ENCODE assay signal across 9 cellular contexts in the genomic region with DNA sequence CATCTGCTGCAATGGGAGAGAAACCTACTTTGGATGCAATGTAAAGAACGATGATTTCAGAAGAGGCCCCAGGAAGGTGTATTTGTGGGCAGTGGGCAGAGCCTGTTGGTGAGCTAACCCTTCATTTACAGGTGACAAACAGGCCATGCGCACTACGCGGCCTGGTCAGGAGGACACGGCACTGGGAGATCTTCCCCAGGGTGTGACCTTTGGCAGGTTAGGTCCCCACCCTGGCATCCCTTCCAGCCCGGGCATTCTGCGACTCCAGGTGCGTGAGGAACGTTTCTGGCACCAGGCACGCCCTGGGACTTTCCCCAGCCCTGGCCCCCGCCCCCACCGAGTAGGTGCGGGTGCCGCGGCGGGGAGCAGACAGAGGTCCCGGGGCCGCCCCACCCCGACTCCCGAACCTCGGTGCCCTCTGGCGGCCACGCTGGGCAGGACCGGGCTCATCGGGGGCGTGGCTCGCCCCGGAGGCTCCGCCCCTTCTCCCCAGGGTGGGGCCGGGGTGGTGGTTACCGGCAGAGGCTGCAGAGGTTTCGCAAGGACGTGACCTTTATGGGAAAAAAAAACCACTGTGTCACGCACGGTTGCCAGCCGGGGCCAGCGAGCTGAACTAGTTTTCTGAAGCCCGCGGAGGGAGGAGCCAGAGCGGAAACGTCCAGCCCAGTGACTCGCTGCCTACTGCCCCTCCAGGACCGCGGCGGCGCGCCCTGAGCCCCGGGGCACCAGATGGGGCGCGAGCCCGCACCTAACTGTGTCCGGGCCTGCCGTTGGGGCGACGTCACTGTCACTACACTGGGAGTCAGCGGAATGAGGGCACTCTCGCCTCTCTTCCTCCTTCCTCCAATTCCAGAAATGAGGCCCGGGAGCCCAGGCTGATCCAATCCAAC. TPM values are rescaled to one million over a fixed set of nuclear protein-coding genes. Genes with fewer than 3 reads are reported as not detected.
DNase-seq lines count a peak whose midpoint lies in the region; ATAC-seq, FAIRE-seq and TF ChIP-seq lines count a peak whose summit lies in the region.
"Had no signal": no experiment of that assay in that cellular context is flagged by ENCODE, and none has a peak within 500 bp of the region (broad histone marks: within the 10 kb centered on the region; RNA-seq: fewer than 3 reads in every experiment).

No MANE protein-coding gene starts in this region.

- peak overlapping the region; percentile 53 for H3K9ac ChIP-seq in endothelial cell of umbilical vein (replicated peaks; ENCODE audit: extremely low read depth, insufficient read depth, low read length)

- DNase-seq in A673 (ENCODE audit: low spot score) (peak; percentile 47), NCI-H510A treated with DMSO at 0.1 percent for 48 hours (lab: John Stamatoyannopoulos, UW) (peak; percentile 55), endothelial cell of umbilical vein (ENCODE audit: low read depth, low spot score) (peak; percentile 53)
- DNase-seq in activated CD8-positive, alpha-beta memory T cell treated with anti-CD3 and anti-CD28 coated beads, Interleukin-2, amount 10 ng/mL, durations not matched to agents 7 days and 5 days, result peak; percentile 89
- DNase-seq in stimulated activated CD8-positive, alpha-beta memory T cell treated with anti-CD3 and anti-CD28 coated beads, Interleukin-4, amount 100 ng/mL, for 4 hours (ENCODE audit: low read depth in 2 of 2, low spot score in 1 of 2), result peak; percentile 59 to 61

- H3K36me3 ChIP-seq in A673 (ENCODE audit: insufficient read depth, low read length, poor library complexity, severe bottlenecking) (no peaks in the 10 kb centered on the region), endothelial cell of umbilical vein (ENCODE audit: control insufficient read depth in 2 of 2, extremely low read depth in 1 of 2, insufficient read depth in 2 of 2, low read length in 2 of 2) (no peaks in the 10 kb centered on the region)

- peak overlapping the region; percentile 14 for H3K4me2 ChIP-seq in endothelial cell of umbilical vein (ENCODE audit: insufficient read depth, low read length)

- ATAC-seq in GM18511 (IDR thresholded peaks at IDR 0.05; ENCODE audit: unreplicated experiment) (peak; percentile 83), HG03025 (IDR thresholded peaks at IDR 0.05; ENCODE audit: low FRiP score, unreplicated experiment) (peak; percentile 78)
- peak; percentile 93 for ATAC-seq in activated CD8-positive, alpha-beta memory T cell treated with anti-CD3 and anti-CD28 coated beads, Interleukin-2, amount 10 ng/mL, durations not matched to agents 7 days and 5 days

- BruUV-seq in A673 (replicated peaks; lab: Mats Ljungman, UMichigan) (no TSS peak), endothelial cell of umbilical vein (replicated peaks; lab: Mats Ljungman, UMichigan) (no TSS peak)

- no peaks in the 10 kb centered on the region for H3K9me3 Mint-ChIP-seq in activated CD8-positive, alpha-beta memory T cell treated with anti-CD3 and anti-CD28 coated beads, Interleukin-2, amount 10 ng/mL, durations not matched to agents 7 days and 5 days (ENCODE audit: low read depth)

- no peaks in the 10 kb centered on the region for H3K9me3 ChIP-seq in A673 (ENCODE audit: low read depth, low read length, poor library complexity, severe bottlenecking)
- H3K9me3 ChIP-seq in endothelial cell of umbilical vein (replicated peaks; ENCODE audit: control insufficient read depth, insufficient read depth, low read length), result no peaks in the 10 kb centered on the region
- H3K9me3 ChIP-seq in mononuclear cell (ENCODE audit: low read depth, low read length), result no peaks in the 10 kb centered on the region

- no peaks in the 10 kb centered on the region for H3K36me3 Mint-ChIP-seq in activated CD8-positive, alpha-beta memory T cell treated with anti-CD3 and anti-CD28 coated beads, Interleukin-2, amount 10 ng/mL, durations not matched to agents 7 days and 5 days

- CTCF ChIA-PET in A673 (lab: Charles Lee), result no interaction called here
- CTCF ChIA-PET in activated CD8-positive, alpha-beta memory T cell treated with anti-CD3 and anti-CD28 coated beads, Interleukin-2, amount 10 ng/mL, durations not matched to agents 7 days and 5 days (lab: Charles Lee), result interaction anchor here (0.7 to 1.8 kb wide), 8 partner anchors 11 to 266 kb away, joined by 3 to 7 read pairs (median 3); no protein-coding TSS in a partner anchor
- CTCF ChIA-PET in endothelial cell of umbilical vein (lab: Charles Lee), result interaction anchor here (0.8 to 1.5 kb wide), 4 partner anchors 49 to 318 kb away, joined by 3 to 6 read pairs (median 3); no protein-coding TSS in a partner anchor

- H3K27ac ChIP-seq in A673 (ENCODE audit: low read depth, low read length, poor library complexity, severe bottlenecking) (no peak overlapping the region), endothelial cell of umbilical vein (ENCODE audit: insufficient read depth, low read depth, low read length) (no peak overlapping the region)

- H3K4me1 Mint-ChIP-seq in activated CD8-positive, alpha-beta memory T cell treated with anti-CD3 and anti-CD28 coated beads, Interleukin-2, amount 10 ng/mL, durations not matched to agents 7 days and 5 days, result peaks cover 15% of the 10 kb centered on the region

- POLR2A ChIA-PET in A673 (lab: Charles Lee; ENCODE audit: low non-redundant PET), result no interaction called here
- POLR2A ChIA-PET in endothelial cell of umbilical vein (lab: Charles Lee), result no interaction called here

- no peaks in the 10 kb centered on the region for H4K20me1 ChIP-seq in endothelial cell of umbilical vein (replicated peaks; ENCODE audit: control insufficient read depth, extremely low read depth, insufficient read depth, low read length)

- H3K27ac Mint-ChIP-seq in activated CD8-positive, alpha-beta memory T cell treated with anti-CD3 and anti-CD28 coated beads, Interleukin-2, amount 10 ng/mL, durations not matched to agents 7 days and 5 days, result peak overlapping the region; percentile 84

- H3K27me3 ChIP-seq in A673 (replicated peaks; ENCODE audit: insufficient read depth, low read depth, low read length, poor library complexity) (no peaks in the 10 kb centered on the region), endothelial cell of umbilical vein (ENCODE audit: control insufficient read depth in 2 of 2, insufficient read depth in 2 of 2, low read length in 2 of 2) (no peaks in the 10 kb centered on the region), mononuclear cell (ENCODE audit: insufficient read depth, low read length) (no peaks in the 10 kb centered on the region)

- H3K27me3 Mint-ChIP-seq in activated CD8-positive, alpha-beta memory T cell treated with anti-CD3 and anti-CD28 coated beads, Interleukin-2, amount 10 ng/mL, durations not matched to agents 7 days and 5 days, result no peaks in the 10 kb centered on the region

- peak; percentile 62 for TF ChIP-seq CTCF in A673 (conservative IDR thresholded peaks at IDR 0.05; ENCODE audit: low read depth, low read length)
- TF ChIP-seq CTCF in endothelial cell of umbilical vein (IDR thresholded peaks at IDR 0.05; ENCODE audit: extremely low read depth in 1 of 2, insufficient read depth in 1 of 2, low read depth in 1 of 2, low read length in 2 of 2), result peak; percentile 44 to 69

- H3K4me1 ChIP-seq in A673 (ENCODE audit: insufficient read depth, low read length, poor library complexity, severe bottlenecking), result no peaks in the 10 kb centered on the region
- H3K4me1 ChIP-seq in endothelial cell of umbilical vein (ENCODE audit: control insufficient read depth, extremely low read depth, insufficient read depth, low read length), result no peaks in the 10 kb centered on the region
- peaks cover 22% of the 10 kb centered on the region for H3K4me1 ChIP-seq in mononuclear cell (ENCODE audit: insufficient read depth, low read length)

- no peak for TF ChIP-seq POLR2A in endothelial cell of umbilical vein (IDR thresholded peaks at IDR 0.05; ENCODE audit: low read depth, low read length)

- dilution Hi-C loops in endothelial cell of umbilical vein (cut with MboI; ENCODE audit: extremely low pct_ligation_motif_present, low sequenced_read_pairs), result no loop called here

- H2AFZ ChIP-seq in endothelial cell of umbilical vein (ENCODE audit: low read depth, low read length), result peak overlapping the region; percentile 69

- H3K79me2 ChIP-seq in endothelial cell of umbilical vein (ENCODE audit: control insufficient read depth, insufficient read depth, low read length), result no peaks in the 10 kb centered on the region

- H3K4me3 ChIP-seq in A673 (ENCODE audit: low read depth, low read length, poor library complexity, severe bottlenecking) (peak overlapping the region; percentile 45), endothelial cell of umbilical vein (replicated peaks in 1 of 3; ENCODE audit: insufficient read depth in 1 of 3, low read depth in 1 of 3, low read length in 3 of 3) (peak overlapping the region in 2 of 3 experiments; percentile 7 to 32), mononuclear cell (ENCODE audit: low read length) (peak overlapping the region; percentile 26)

- intact Hi-C loops in A673 (cut with micrococcal nuclease; ENCODE audit: unreplicated experiment), result no loop called here
- intact Hi-C loops in endothelial cell of umbilical vein (cut with micrococcal nuclease), result loop anchor here (1.0 to 5.0 kb wide), 3 partner anchors 91 to 166 kb away; a partner anchor contains a TSS

- peak; percentile 15 for FAIRE-seq in endothelial cell of umbilical vein (lab: Jason Lieb, UNC)

- peak overlapping the region; percentile 64 for H3K4me3 Mint-ChIP-seq in activated CD8-positive, alpha-beta memory T cell treated with anti-CD3 and anti-CD28 coated beads, Interleukin-2, amount 10 ng/mL, durations not matched to agents 7 days and 5 days

- H3K9me1 ChIP-seq in endothelial cell of umbilical vein (replicated peaks; ENCODE audit: control insufficient read depth, extremely low read depth, insufficient read depth, low read length), result no peaks in the 10 kb centered on the region

TF ChIP-seq in endothelial cell of umbilical vein, 7 proteins besides CTCF, POLR2A, EP300 and RAD21:
- TF ChIP-seq EZH2 (IDR thresholded peaks at IDR 0.05; ENCODE audit: borderline replicate concordance, low read depth, low read length, severe bottlenecking), result no peak
- TF ChIP-seq MYC (IDR thresholded peaks at IDR 0.05; ENCODE audit: low read depth, low read length), result no peak
- TF ChIP-seq, protein P1, sequence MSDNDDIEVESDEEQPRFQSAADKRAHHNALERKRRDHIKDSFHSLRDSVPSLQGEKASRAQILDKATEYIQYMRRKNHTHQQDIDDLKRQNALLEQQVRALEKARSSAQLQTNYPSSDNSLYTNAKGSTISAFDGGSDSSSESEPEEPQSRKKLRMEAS (IDR thresholded peaks at IDR 0.05; ENCODE audit: insufficient read depth, insufficient read length), result no peak

RNA-seq across cellular contexts. Expression of a gene that starts 5.0 kb away (rescaled TPM):
- total RNA-seq in A673 (2021), result not detected in 2 replicates
- not detected for total RNA-seq in activated CD8-positive, alpha-beta memory T cell treated with anti-CD3 and anti-CD28 coated beads, Interleukin-2, amount 10 ng/mL, durations not matched to agents 7 days and 5 days
- not detected in 2 replicates for total RNA-seq in endothelial cell of umbilical vein
- polyA plus RNA-seq in endothelial cell of umbilical vein, result not detected in 2 replicates
- not detected in 2 replicates for polyA plus RNA-seq in endothelial cell of umbilical vein (2011; cell fraction: cytosol; rRNA removed)
- polyA plus RNA-seq in endothelial cell of umbilical vein (2011; cell fraction: nucleus; rRNA removed), result not detected in 2 replicates
- not detected in 2 replicates for polyA plus RNA-seq in endothelial cell of umbilical vein (2012)
- polyA minus RNA-seq in endothelial cell of umbilical vein, result not detected in 2 replicates
- not detected for polyA minus RNA-seq in endothelial cell of umbilical vein (2011; cell fraction: cytosol; rRNA and poly(A)+ RNA removed)
- polyA minus RNA-seq in endothelial cell of umbilical vein (2011; cell fraction: nucleus; rRNA and poly(A)+ RNA removed), result not detected in 2 replicates
- total RNA-seq in mononuclear cell, result 0.10 TPM
- total RNA-seq: T-helper 2 cell treated with Interferon-gamma antibody and Interleukin-4, amounts not matched to agents 100 ng/mL and 5 ng/mL, for 36 hours had no signal
